27 cellular contexts compared by ENCODE assay signal in the genomic region with DNA sequence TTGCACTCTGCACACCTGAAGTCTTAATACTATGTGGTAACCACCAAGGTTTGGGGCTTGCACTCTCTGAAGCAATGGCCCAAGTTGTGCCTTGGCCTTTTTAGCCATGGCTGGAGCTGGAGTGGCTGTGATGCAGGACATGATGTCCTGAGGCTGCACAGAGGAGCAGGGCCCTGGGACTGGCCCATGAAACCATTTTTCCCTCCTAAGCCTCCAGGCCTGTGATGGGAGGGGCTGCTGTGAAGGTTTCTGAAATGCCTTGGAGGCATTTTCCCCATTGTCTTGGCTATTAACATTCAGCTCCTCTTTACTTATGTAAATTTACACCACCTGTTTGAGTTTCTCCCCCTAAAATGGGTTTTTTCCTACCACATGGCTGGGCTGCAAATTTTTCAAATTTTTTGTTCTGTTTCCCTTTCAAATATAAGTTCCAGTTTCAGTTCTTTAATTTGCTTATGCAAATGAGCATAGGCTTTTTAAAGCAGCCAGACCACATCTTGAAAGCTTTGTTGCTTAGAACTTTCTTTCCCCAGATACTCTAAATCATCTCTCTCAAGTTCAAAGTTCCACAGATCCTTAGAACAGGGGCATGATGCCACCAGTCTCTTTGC.
"Had no signal": no experiment of that assay in that cellular context is flagged by ENCODE, and none has a peak within 500 bp of the region (broad histone marks: within the 10 kb centered on the region; RNA-seq: fewer than 3 reads in every experiment).

No MANE protein-coding gene starts in this region.

- DNase-seq: activated CD4-positive, alpha-beta T cell treated with anti-CD3 and anti-CD28 coated beads, Interleukin-2, amount 10 ng/mL, durations not matched to agents 24 days and 14 days; activated CD4-positive, alpha-beta T cell treated with anti-CD3 and anti-CD28 coated beads, Interleukin-2, amount 50 U/mL, for 4 hours; activated CD8-positive, alpha-beta T cell treated with anti-CD3 and anti-CD28 coated beads for 36 hours; activated effector memory CD4-positive, alpha-beta T cell treated with anti-CD3 and anti-CD28 coated beads, Interleukin-2, amount 50 U/mL, for 16 hours; activated naive CD4-positive, alpha-beta T cell; activated T-cell treated with anti-CD3 and anti-CD28 coated beads, Interleukin-2, amount 50 U/mL, for 1 hour; activated T-cell treated with anti-CD3 and anti-CD28 coated beads, Interleukin-2, amount 50 U/mL, for 72 hours; adrenal gland; body of pancreas; central memory CD4-positive, alpha-beta T cell; MM.1S; NCI-H1092; NCI-H1436 treated with DMSO at 0.1 percent for 48 hours; NCI-H1694 treated with DMSO at 0.1 percent for 48 hours; NCI-H2029; NCI-H345; NCI-H524 treated with DMSO at 0.1 percent for 48 hours; NK-92 treated with Interleukin-12 subunit alpha and Interleukin-12 subunit beta, amount 100 ng/mL, for 24 hours; Right ventricle myocardium superior; SW 1271; T-helper 1 cell; T-helper 2 cell; T1000 had no signal

- ATAC-seq: activated CD8-positive, alpha-beta T cell treated with anti-CD3 and anti-CD28 coated beads for 36 hours; activated naive CD4-positive, alpha-beta T cell treated with anti-CD3 and anti-CD28 coated beads, Interleukin-2, amount 50 U/mL, for 72 hours; activated T-cell treated with anti-CD3 and anti-CD28 coated beads, Interleukin-2, amount 50 U/mL, for 72 hours; activated T-helper 17 cell treated with anti-CD3 and anti-CD28 coated beads, Interleukin-2, amount 50 U/mL, for 72 hours; body of pancreas had no signal

- H3K27ac ChIP-seq: adrenal gland, body of pancreas, breast epithelium, KMS-11 had no signal

- H3K4me3 ChIP-seq: adrenal gland, body of pancreas, breast epithelium had no signal

- H3K27me3 Mint-ChIP-seq: activated CD4-positive, alpha-beta T cell treated with anti-CD3 and anti-CD28 coated beads, Interleukin-2, amount 10 ng/mL, durations not matched to agents 24 days and 14 days; activated CD8-positive, alpha-beta T cell treated with anti-CD3 and anti-CD28 coated beads for 36 hours; activated T-helper 17 cell treated with anti-CD3 and anti-CD28 coated beads, Interleukin-2, amount 50 U/mL, for 72 hours had no signal

- H3K27ac Mint-ChIP-seq: activated CD4-positive, alpha-beta T cell treated with anti-CD3 and anti-CD28 coated beads, Interleukin-2, amount 10 ng/mL, durations not matched to agents 24 days and 14 days; activated CD8-positive, alpha-beta T cell treated with anti-CD3 and anti-CD28 coated beads for 36 hours; activated naive CD4-positive, alpha-beta T cell treated with anti-CD3 and anti-CD28 coated beads, Interleukin-2, amount 50 U/mL, for 72 hours; activated T-cell treated with anti-CD3 and anti-CD28 coated beads, Interleukin-2, amount 50 U/mL, for 72 hours; activated T-helper 17 cell treated with anti-CD3 and anti-CD28 coated beads, Interleukin-2, amount 50 U/mL, for 72 hours had no signal

- H3K27me3 ChIP-seq: adrenal gland, body of pancreas, breast epithelium had no signal

- H3K4me1 Mint-ChIP-seq: activated CD4-positive, alpha-beta T cell treated with anti-CD3 and anti-CD28 coated beads, Interleukin-2, amount 10 ng/mL, durations not matched to agents 24 days and 14 days; activated T-helper 17 cell treated with anti-CD3 and anti-CD28 coated beads, Interleukin-2, amount 50 U/mL, for 72 hours had no signal

- H3K36me3 ChIP-seq: adrenal gland, breast epithelium had no signal

- H3K4me1 ChIP-seq: adrenal gland, body of pancreas, breast epithelium had no signal

- H3K9me3 ChIP-seq: adrenal gland had no signal

- H3K4me3 Mint-ChIP-seq: activated CD4-positive, alpha-beta T cell treated with anti-CD3 and anti-CD28 coated beads, Interleukin-2, amount 10 ng/mL, durations not matched to agents 24 days and 14 days; activated CD8-positive, alpha-beta T cell treated with anti-CD3 and anti-CD28 coated beads for 36 hours; activated T-cell treated with anti-CD3 and anti-CD28 coated beads, Interleukin-2, amount 50 U/mL, for 72 hours; activated T-helper 17 cell treated with anti-CD3 and anti-CD28 coated beads, Interleukin-2, amount 50 U/mL, for 72 hours had no signal
